8 cellular contexts compared by ENCODE assay signal in the genomic region with DNA sequence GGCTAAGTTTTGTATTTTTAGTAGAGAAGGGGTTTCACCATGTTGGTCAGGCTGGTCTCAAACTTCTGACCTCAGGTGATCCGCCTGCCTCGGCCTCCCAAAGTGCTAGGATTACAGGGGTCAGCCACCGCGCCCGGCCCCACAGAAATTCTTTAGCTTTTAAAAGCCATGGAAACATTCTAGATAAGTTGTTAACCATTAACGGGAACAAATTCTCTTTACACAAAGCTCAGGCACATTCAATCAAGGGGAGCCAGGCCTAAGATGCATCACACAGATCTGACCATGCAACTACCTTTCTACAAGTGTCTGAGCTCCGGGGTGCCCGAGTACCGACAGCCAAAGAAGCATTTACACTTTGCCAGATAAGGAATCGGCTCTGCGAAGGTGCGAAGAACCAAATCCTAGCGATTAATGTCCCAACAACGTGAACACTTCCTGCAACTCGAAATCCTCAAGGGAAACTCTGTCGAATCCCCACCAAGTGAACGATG. TPM values are rescaled to one million over a fixed set of nuclear protein-coding genes. Genes with fewer than 3 reads are reported as not detected.
DNase-seq lines count a peak whose midpoint lies in the region; ATAC-seq and TF ChIP-seq lines count a peak whose summit lies in the region.

No MANE protein-coding gene starts in this region.

- H3K27me3 Mint-ChIP-seq in effector memory CD8-positive, alpha-beta T cell = no peaks in the 10 kb centered on the region

- DNase-seq in Karpas-422 = no peak
- no peak for DNase-seq in effector memory CD8-positive, alpha-beta T cell
- no peak for DNase-seq in NCI-H526 treated with DMSO at 0.1 percent for 48 hours (lab: John Stamatoyannopoulos, UW)

- TF ChIP-seq CTCF in neural cell (IDR thresholded peaks at IDR 0.05; ENCODE audit: poor library complexity, severe bottlenecking) = no peak

- peaks cover 30 to 44% of the 10 kb centered on the region in 2 donors for H3K4me1 Mint-ChIP-seq in effector memory CD8-positive, alpha-beta T cell (ENCODE audit: low read depth in 2 of 2)

- TF ChIP-seq RAD21 in neural cell (conservative IDR thresholded peaks at IDR 0.05) = no peak

- H3K36me3 ChIP-seq in BLaER1 (peaks cover 67% of the 10 kb centered on the region), Karpas-422 (ENCODE audit: insufficient read depth, low read length) (peaks cover 49% of the 10 kb centered on the region), neural cell (ENCODE audit: insufficient read depth, low read length) (peaks cover 3% of the 10 kb centered on the region)

- peaks cover 86% of the 10 kb centered on the region for H3K79me2 ChIP-seq in Karpas-422 (ENCODE audit: low read length)
- H3K79me2 ChIP-seq in neural cell (replicated peaks; ENCODE audit: insufficient read depth, low read length) = peaks cover 41% of the 10 kb centered on the region

- peak overlapping the region; percentile 99 for H3K4me2 ChIP-seq in BLaER1
- H3K4me2 ChIP-seq in Karpas-422 (ENCODE audit: low read depth, low read length, poor library complexity, severe bottlenecking) = peak overlapping the region; percentile 75
- peak overlapping the region; percentile 76 for H3K4me2 ChIP-seq in neural cell (ENCODE audit: low read length)

- peaks cover 43% of the 10 kb centered on the region for H3K36me3 Mint-ChIP-seq in effector memory CD8-positive, alpha-beta T cell (ENCODE audit: insufficient read depth)

- H3K27me3 ChIP-seq in BLaER1 (no peaks in the 10 kb centered on the region), Karpas-422 (ENCODE audit: low read length) (no peaks in the 10 kb centered on the region), neural cell (ENCODE audit: insufficient read depth, low read depth, low read length) (no peaks in the 10 kb centered on the region)

- H3K4me1 ChIP-seq in BLaER1 (peaks cover 28% of the 10 kb centered on the region), Karpas-422 (ENCODE audit: low read length) (peaks cover 23% of the 10 kb centered on the region)

- H3K9me3 Mint-ChIP-seq in effector memory CD8-positive, alpha-beta T cell = no peaks in the 10 kb centered on the region

- H3K9ac ChIP-seq in BLaER1 (peak overlapping the region; percentile 96), Karpas-422 (ENCODE audit: low read length) (peak overlapping the region; percentile 98), neural cell (ENCODE audit: low read length) (peak overlapping the region; percentile 97)

- H3K9me3 ChIP-seq in BLaER1 (no peaks in the 10 kb centered on the region), Karpas-422 (ENCODE audit: low read length) (no peaks in the 10 kb centered on the region), neural cell (ENCODE audit: low read length) (no peaks in the 10 kb centered on the region)

- ATAC-seq in effector memory CD8-positive, alpha-beta T cell (replicated peaks) = no peak
- no peak for ATAC-seq in GM21528 (IDR thresholded peaks at IDR 0.05; ENCODE audit: low FRiP score, unreplicated experiment)
- no peak for ATAC-seq in GM21390 (IDR thresholded peaks at IDR 0.05; ENCODE audit: unreplicated experiment)
- ATAC-seq in GM18498 (IDR thresholded peaks at IDR 0.05; ENCODE audit: unreplicated experiment) = no peak

- no peak for TF ChIP-seq EP300 in neural cell (conservative IDR thresholded peaks at IDR 0.05; ENCODE audit: poor library complexity, severe bottlenecking)

- no peak overlapping the region for H2AFZ ChIP-seq in Karpas-422 (ENCODE audit: low read length)
- H2AFZ ChIP-seq in neural cell (ENCODE audit: low read depth, low read length) = no peak overlapping the region

- H4K20me1 ChIP-seq in BLaER1 (peaks cover 94% of the 10 kb centered on the region), Karpas-422 (ENCODE audit: insufficient read depth, low read depth, low read length) (peaks cover 62% of the 10 kb centered on the region), neural cell (ENCODE audit: insufficient read depth) (no peaks in the 10 kb centered on the region)

- H3K27ac ChIP-seq in BLaER1 (peak overlapping the region; percentile 94), Karpas-422 (ENCODE audit: low read length) (no peak overlapping the region), neural cell (ENCODE audit: low read length) (no peak overlapping the region)

- H3K4me3 Mint-ChIP-seq in effector memory CD8-positive, alpha-beta T cell = peak overlapping the region; percentile 87 to 88

- no peaks in the 10 kb centered on the region for H3F3A ChIP-seq in neural cell (ENCODE audit: insufficient read depth, low read length, poor library complexity, severe bottlenecking)

- H3K4me3 ChIP-seq in BLaER1 = peak overlapping the region; percentile 84
- peak overlapping the region; percentile 87 for H3K4me3 ChIP-seq in Karpas-422 (ENCODE audit: low read length)
- H3K4me3 ChIP-seq in neural cell (ENCODE audit: low read length) = peak overlapping the region; percentile 99

- H3K27ac Mint-ChIP-seq in effector memory CD8-positive, alpha-beta T cell = peak overlapping the region; percentile 96 to 97

- H3K9me2 ChIP-seq in Karpas-422 (replicated peaks; ENCODE audit: insufficient read depth, low read length) = no peaks in the 10 kb centered on the region
- H3K9me2 ChIP-seq in neural cell (ENCODE audit: insufficient read depth, low read length) = no peaks in the 10 kb centered on the region

TF ChIP-seq in neural cell, 6 proteins besides CTCF, POLR2A, EP300 and RAD21:
- TF ChIP-seq REST (IDR thresholded peaks at IDR 0.05; ENCODE audit: borderline replicate concordance) = no peak
- no peak for TF ChIP-seq TAF1 (IDR thresholded peaks at IDR 0.05; ENCODE audit: low read depth)
- no peak for TF ChIP-seq MXI1 (conservative IDR thresholded peaks at IDR 0.05; ENCODE audit: poor library complexity, severe bottlenecking)
- no peak for TF ChIP-seq POLR2AphosphoS5 (IDR thresholded peaks at IDR 0.05)
- no peak for TF ChIP-seq EZH2 (IDR thresholded peaks at IDR 0.05; ENCODE audit: borderline replicate concordance, insufficient read depth, low read length, poor library complexity, severe bottlenecking)
- no peak for TF ChIP-seq SMC3 (conservative IDR thresholded peaks at IDR 0.05; ENCODE audit: poor library complexity)

RNA-seq across cellular contexts. Expression of gene EMC8, which starts 1.0 kb away (rescaled TPM):
- total RNA-seq in Karpas-422 (2014; rRNA removed; shearing (Covaris generic); ENCODE audit: low replicate concordance) = 24.2 and 76.8 TPM in 2 replicates
- polyA plus RNA-seq in neural cell = 38.9 and 44.4 TPM in 2 replicates
- 32.8 and 35.3 TPM in 2 replicates for polyA minus RNA-seq in neural cell

RNA-seq across cellular contexts. Expression of gene COX4I1, which starts 1.2 kb away (rescaled TPM):
- 417 and 584 TPM in 2 replicates for total RNA-seq in Karpas-422 (2014; rRNA removed; shearing (Covaris generic); ENCODE audit: low replicate concordance)
- polyA plus RNA-seq in neural cell = 660 and 709 TPM in 2 replicates
- 157 and 180 TPM in 2 replicates for polyA minus RNA-seq in neural cell

RNA-seq across cellular contexts. Expression of gene C16orf74, which starts 47.4 kb away (rescaled TPM):
- total RNA-seq in Karpas-422 (2014; rRNA removed; shearing (Covaris generic); ENCODE audit: low replicate concordance) = 13.3 and 24.5 TPM in 2 replicates
- polyA plus RNA-seq in neural cell = not detected in 2 replicates
- not detected in 2 replicates for polyA minus RNA-seq in neural cell
